In the genomic region with DNA sequence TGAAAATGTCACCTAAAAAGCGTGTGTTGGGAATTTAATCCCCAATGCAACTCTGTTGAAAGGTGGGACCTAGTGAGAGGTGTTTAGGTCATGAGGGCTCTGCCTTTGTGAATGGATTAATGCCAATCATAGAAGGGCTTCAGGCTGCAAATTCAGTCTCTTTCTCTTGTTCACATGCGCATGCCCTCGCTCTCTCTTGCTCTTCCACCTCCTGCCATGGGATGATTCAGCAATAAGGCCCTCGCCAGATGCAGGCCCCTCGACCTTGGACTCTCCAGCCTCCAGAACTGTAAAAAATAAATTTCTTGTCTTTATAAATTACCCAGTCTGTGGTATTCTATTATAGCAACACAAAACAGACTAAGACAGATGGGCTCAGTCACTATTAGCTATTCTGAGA, we compare ENCODE assay signal across 1 cellular context.
TF ChIP-seq lines count a peak whose summit lies in the region.

No MANE protein-coding gene starts in this region.

TF ChIP-seq in GM23338, 12 proteins besides CTCF, POLR2A, EP300 and RAD21:
- TF ChIP-seq ZNF114 (CRISPR knock-in tag; IDR thresholded peaks at IDR 0.05) (no peak), POLR2AphosphoS5 (IDR thresholded peaks at IDR 0.05; ENCODE audit: low read depth) (no peak), NANOG (IDR thresholded peaks at IDR 0.05; ENCODE audit: borderline replicate concordance) (no peak), EZH2 (IDR thresholded peaks at IDR 0.05; ENCODE audit: low read depth, unreplicated experiment) (no peak), STAT1 (IDR thresholded peaks at IDR 0.05; ENCODE audit: unreplicated experiment) (no peak)
- TF ChIP-seq, protein P1, sequence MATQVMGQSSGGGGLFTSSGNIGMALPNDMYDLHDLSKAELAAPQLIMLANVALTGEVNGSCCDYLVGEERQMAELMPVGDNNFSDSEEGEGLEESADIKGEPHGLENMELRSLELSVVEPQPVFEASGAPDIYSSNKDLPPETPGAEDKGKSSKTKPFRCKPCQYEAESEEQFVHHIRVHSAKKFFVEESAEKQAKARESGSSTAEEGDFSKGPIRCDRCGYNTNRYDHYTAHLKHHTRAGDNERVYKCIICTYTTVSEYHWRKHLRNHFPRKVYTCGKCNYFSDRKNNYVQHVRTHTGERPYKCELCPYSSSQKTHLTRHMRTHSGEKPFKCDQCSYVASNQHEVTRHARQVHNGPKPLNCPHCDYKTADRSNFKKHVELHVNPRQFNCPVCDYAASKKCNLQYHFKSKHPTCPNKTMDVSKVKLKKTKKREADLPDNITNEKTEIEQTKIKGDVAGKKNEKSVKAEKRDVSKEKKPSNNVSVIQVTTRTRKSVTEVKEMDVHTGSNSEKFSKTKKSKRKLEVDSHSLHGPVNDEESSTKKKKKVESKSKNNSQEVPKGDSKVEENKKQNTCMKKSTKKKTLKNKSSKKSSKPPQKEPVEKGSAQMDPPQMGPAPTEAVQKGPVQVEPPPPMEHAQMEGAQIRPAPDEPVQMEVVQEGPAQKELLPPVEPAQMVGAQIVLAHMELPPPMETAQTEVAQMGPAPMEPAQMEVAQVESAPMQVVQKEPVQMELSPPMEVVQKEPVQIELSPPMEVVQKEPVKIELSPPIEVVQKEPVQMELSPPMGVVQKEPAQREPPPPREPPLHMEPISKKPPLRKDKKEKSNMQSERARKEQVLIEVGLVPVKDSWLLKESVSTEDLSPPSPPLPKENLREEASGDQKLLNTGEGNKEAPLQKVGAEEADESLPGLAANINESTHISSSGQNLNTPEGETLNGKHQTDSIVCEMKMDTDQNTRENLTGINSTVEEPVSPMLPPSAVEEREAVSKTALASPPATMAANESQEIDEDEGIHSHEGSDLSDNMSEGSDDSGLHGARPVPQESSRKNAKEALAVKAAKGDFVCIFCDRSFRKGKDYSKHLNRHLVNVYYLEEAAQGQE (IDR thresholded peaks at IDR 0.05; ENCODE audit: unreplicated experiment) = no peak
- TF ChIP-seq, protein P2, sequence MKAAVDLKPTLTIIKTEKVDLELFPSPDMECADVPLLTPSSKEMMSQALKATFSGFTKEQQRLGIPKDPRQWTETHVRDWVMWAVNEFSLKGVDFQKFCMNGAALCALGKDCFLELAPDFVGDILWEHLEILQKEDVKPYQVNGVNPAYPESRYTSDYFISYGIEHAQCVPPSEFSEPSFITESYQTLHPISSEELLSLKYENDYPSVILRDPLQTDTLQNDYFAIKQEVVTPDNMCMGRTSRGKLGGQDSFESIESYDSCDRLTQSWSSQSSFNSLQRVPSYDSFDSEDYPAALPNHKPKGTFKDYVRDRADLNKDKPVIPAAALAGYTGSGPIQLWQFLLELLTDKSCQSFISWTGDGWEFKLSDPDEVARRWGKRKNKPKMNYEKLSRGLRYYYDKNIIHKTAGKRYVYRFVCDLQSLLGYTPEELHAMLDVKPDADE (IDR thresholded peaks at IDR 0.05) = no peak
- TF ChIP-seq, protein P3, sequence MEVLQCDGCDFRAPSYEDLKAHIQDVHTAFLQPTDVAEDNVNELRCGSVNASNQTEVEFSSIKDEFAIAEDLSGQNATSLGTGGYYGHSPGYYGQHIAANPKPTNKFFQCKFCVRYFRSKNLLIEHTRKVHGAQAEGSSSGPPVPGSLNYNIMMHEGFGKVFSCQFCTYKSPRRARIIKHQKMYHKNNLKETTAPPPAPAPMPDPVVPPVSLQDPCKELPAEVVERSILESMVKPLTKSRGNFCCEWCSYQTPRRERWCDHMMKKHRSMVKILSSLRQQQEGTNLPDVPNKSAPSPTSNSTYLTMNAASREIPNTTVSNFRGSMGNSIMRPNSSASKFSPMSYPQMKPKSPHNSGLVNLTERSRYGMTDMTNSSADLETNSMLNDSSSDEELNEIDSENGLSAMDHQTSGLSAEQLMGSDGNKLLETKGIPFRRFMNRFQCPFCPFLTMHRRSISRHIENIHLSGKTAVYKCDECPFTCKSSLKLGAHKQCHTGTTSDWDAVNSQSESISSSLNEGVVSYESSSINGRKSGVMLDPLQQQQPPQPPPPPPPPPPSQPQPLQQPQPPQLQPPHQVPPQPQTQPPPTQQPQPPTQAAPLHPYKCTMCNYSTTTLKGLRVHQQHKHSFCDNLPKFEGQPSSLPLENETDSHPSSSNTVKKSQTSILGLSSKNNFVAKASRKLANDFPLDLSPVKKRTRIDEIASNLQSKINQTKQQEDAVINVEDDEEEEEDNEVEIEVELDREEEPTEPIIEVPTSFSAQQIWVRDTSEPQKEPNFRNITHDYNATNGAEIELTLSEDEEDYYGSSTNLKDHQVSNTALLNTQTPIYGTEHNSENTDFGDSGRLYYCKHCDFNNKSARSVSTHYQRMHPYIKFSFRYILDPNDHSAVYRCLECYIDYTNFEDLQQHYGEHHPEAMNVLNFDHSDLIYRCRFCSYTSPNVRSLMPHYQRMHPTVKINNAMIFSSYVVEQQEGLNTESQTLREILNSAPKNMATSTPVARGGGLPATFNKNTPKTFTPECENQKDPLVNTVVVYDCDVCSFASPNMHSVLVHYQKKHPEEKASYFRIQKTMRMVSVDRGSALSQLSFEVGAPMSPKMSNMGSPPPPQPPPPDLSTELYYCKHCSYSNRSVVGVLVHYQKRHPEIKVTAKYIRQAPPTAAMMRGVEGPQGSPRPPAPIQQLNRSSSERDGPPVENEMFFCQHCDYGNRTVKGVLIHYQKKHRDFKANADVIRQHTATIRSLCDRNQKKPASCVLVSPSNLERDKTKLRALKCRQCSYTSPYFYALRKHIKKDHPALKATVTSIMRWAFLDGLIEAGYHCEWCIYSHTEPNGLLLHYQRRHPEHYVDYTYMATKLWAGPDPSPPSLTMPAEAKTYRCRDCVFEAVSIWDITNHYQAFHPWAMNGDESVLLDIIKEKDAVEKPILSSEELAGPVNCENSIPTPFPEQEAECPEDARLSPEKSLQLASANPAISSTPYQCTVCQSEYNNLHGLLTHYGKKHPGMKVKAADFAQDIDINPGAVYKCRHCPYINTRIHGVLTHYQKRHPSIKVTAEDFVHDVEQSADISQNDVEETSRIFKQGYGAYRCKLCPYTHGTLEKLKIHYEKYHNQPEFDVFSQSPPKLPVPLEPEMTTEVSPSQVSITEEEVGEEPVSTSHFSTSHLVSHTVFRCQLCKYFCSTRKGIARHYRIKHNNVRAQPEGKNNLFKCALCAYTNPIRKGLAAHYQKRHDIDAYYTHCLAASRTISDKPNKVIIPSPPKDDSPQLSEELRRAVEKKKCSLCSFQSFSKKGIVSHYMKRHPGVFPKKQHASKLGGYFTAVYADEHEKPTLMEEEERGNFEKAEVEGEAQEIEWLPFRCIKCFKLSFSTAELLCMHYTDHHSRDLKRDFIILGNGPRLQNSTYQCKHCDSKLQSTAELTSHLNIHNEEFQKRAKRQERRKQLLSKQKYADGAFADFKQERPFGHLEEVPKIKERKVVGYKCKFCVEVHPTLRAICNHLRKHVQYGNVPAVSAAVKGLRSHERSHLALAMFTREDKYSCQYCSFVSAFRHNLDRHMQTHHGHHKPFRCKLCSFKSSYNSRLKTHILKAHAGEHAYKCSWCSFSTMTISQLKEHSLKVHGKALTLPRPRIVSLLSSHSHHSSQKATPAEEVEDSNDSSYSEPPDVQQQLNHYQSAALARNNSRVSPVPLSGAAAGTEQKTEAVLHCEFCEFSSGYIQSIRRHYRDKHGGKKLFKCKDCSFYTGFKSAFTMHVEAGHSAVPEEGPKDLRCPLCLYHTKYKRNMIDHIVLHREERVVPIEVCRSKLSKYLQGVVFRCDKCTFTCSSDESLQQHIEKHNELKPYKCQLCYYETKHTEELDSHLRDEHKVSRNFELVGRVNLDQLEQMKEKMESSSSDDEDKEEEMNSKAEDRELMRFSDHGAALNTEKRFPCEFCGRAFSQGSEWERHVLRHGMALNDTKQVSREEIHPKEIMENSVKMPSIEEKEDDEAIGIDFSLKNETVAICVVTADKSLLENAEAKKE (CRISPR knock-in tag; IDR thresholded peaks at IDR 0.05) = no peak
